ENCODE assay signal across 9 cellular contexts in the genomic region with DNA sequence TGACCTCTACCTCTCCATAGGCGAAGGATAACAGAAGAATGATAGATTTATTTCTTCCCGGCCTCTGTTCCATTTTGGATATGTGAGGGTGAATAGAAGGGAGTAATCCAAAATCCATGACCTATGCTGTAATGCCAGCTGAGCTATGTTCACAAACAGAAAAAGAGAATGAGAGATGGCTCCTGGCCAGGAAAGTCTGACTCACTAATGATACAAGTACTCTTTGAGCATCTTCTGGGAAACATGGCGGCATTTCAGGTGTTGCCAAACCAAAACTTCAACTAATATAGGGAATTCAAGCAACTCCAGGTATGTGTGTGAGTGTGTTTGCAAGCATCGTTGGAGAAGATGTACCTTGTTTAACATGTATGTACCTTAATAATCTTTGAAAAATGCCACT. TPM values are rescaled to one million over a fixed set of nuclear protein-coding genes. Genes with fewer than 3 reads are reported as not detected.
A peak's percentile ranks its signal among the peaks of the same experiment; 100 is the strongest.
DNase-seq lines count a peak whose midpoint lies in the region; ATAC-seq, FAIRE-seq and TF ChIP-seq lines count a peak whose summit lies in the region.
"Had no signal": no experiment of that assay in that cellular context is flagged by ENCODE, and none has a peak within 500 bp of the region (broad histone marks: within the 10 kb centered on the region; RNA-seq: fewer than 3 reads in every experiment).

No MANE protein-coding gene starts in this region.

- no peak overlapping the region for H3K4me3 ChIP-seq in HCT116 (replicated peaks in 1 of 2; ENCODE audit: low read depth in 1 of 2, low read length in 2 of 2)
- H3K4me3 ChIP-seq: GM12878 had no signal

- H3K79me2 ChIP-seq in HCT116 (ENCODE audit: insufficient read depth, low read length) = peaks cover 100% of the 10 kb centered on the region

- peak; percentile 87 for FAIRE-seq in islet of Langerhans (lab: Jason Lieb, UNC)

- BruUV-seq in HCT116 (replicated peaks; lab: Mats Ljungman, UMichigan) = no TSS peak

- H3K9me2 ChIP-seq in HCT116 (ENCODE audit: insufficient read depth) = no peaks in the 10 kb centered on the region

- H3K4me2 ChIP-seq in HCT116 (ENCODE audit: low read length) = peak overlapping the region; percentile 58

- no peaks in the 10 kb centered on the region for H3K9me3 ChIP-seq in HCT116 (ENCODE audit: control insufficient read depth in 1 of 2, insufficient read depth in 1 of 2, low read depth in 1 of 2, low read length in 2 of 2)

- H2AFZ ChIP-seq in HCT116 (ENCODE audit: low read depth, low read length, poor library complexity, severe bottlenecking) = no peak overlapping the region

- H3K27me3 ChIP-seq in HCT116 (ENCODE audit: insufficient read depth, low read length) = no peaks in the 10 kb centered on the region

- RAD21 ChIA-PET in HCT116 (lab: Charles Lee; ENCODE audit: low non-redundant PET in 1 of 2, low total read pairs in 2 of 2, uncharacterized antibody in 2 of 2, unreplicated experiment in 2 of 2) = no interaction called here

- H3K9ac ChIP-seq in HCT116 (ENCODE audit: low read length) = no peak overlapping the region

- peaks cover 37% of the 10 kb centered on the region for H4K20me1 ChIP-seq in HCT116 (ENCODE audit: insufficient read depth)

- CTCF ChIA-PET in HCT116 (lab: Charles Lee) = no interaction called here

- TF ChIP-seq POLR2A in HCT116 (IDR thresholded peaks at IDR 0.05; ENCODE audit: borderline replicate concordance, extremely low read depth, insufficient read depth, insufficient read length) = no peak

- TF ChIP-seq CTCF in 22Rv1 (IDR thresholded peaks at IDR 0.05) (no peak), HCT116 (IDR thresholded peaks at IDR 0.05 in 2 of 3, conservative IDR thresholded peaks at IDR 0.05 in 1 of 3; ENCODE audit: borderline replicate concordance in 1 of 3, insufficient read depth in 1 of 3, low read depth in 2 of 3, low read length in 2 of 3) (no peak)

- peak; percentile 35 for ATAC-seq in HCT116
- ATAC-seq in HG03025 (IDR thresholded peaks at IDR 0.05; ENCODE audit: low FRiP score, unreplicated experiment) = no peak
- no peak for ATAC-seq in GM18502 (IDR thresholded peaks at IDR 0.05; ENCODE audit: poor library complexity, unreplicated experiment)
- ATAC-seq: GM12878 had no signal

- TF ChIP-seq RAD21 in HCT116 (IDR thresholded peaks at IDR 0.05; ENCODE audit: low read depth) = no peak

- no peaks in the 10 kb centered on the region for H3K36me3 ChIP-seq in HCT116 (ENCODE audit: control insufficient read depth in 1 of 2, insufficient read depth in 2 of 2, low read length in 2 of 2)

- peaks cover 47 to 66% of the 10 kb centered on the region in 2 experiments for H3K4me1 ChIP-seq in HCT116 (ENCODE audit: control insufficient read depth in 1 of 2, insufficient read depth in 2 of 2, low read length in 2 of 2)

- 0 out of 2 replicates have a peak overlapping the region, but pooled peaks have one; percentile 4 for H3K27ac ChIP-seq in 22Rv1
- H3K27ac ChIP-seq in HCT116 (ENCODE audit: low read depth, low read length) = no peak overlapping the region; the same call in 1 of the 2 replicates

- POLR2A ChIA-PET in HCT116 (lab: Charles Lee) = no interaction called here

- DNase-seq in HCT116 (ENCODE audit: low read depth, low spot score) (peak; percentile 85), KG1 (lab: John Stamatoyannopoulos, UW) (no peak)
- peak; percentile 41 to 51 for DNase-seq in activated CD4-positive, alpha-beta T cell treated with anti-CD3 and anti-CD28 coated beads, Interleukin-2, amount 50 U/mL, for 48 hours
- peak; percentile 50 for DNase-seq in stimulated activated CD8-positive, alpha-beta memory T cell treated with anti-CD3 and anti-CD28 coated beads, Interleukin-4, amount 100 ng/mL, for 48 hours

- intact Hi-C loops in HCT116 (cut with micrococcal nuclease) = no loop called here

TF ChIP-seq in HCT116, 20 proteins besides CTCF, POLR2A, EP300 and RAD21:
- TF ChIP-seq POLR2AphosphoS5 (IDR thresholded peaks at IDR 0.05; ENCODE audit: low read depth, low read length) (peak; percentile 66; the same call in 1 of the 2 replicates), SIN3A (IDR thresholded peaks at IDR 0.05; ENCODE audit: low read depth) (peak; percentile 82), EGR1 (IDR thresholded peaks at IDR 0.05; ENCODE audit: low read depth) (0 out of 2 replicates have a peak, but pooled peaks have one; percentile 36), FOSL1 (IDR thresholded peaks at IDR 0.05; ENCODE audit: low read depth) (peak; percentile 89), JUND (IDR thresholded peaks at IDR 0.05) (peak; percentile 91), ELF1 (IDR thresholded peaks at IDR 0.05; ENCODE audit: borderline replicate concordance, low read depth) (no peak), SP1 (IDR thresholded peaks at IDR 0.05; ENCODE audit: low read depth) (peak; percentile 73), CBX3 (IDR thresholded peaks at IDR 0.05; ENCODE audit: low read depth) (peak; percentile 91), EZH2phosphoT487 (IDR thresholded peaks at IDR 0.05; ENCODE audit: borderline replicate concordance) (no peak), YY1 (IDR thresholded peaks at IDR 0.05; ENCODE audit: extremely low read depth, insufficient replicate concordance, low read depth, low read length) (peak; percentile 85), EZH2 (IDR thresholded peaks at IDR 0.05) (no peak), SRF (IDR thresholded peaks at IDR 0.05; ENCODE audit: low read depth) (peak; percentile 60; the same call in 1 of the 2 replicates), CEBPB (IDR thresholded peaks at IDR 0.05; ENCODE audit: low read depth) (peak; percentile 80), ZNF274 (IDR thresholded peaks at IDR 0.05; ENCODE audit: low read depth, low read length) (no peak), ZFX (IDR thresholded peaks at IDR 0.05) (no peak), TCF7L2 (IDR thresholded peaks at IDR 0.05; ENCODE audit: borderline replicate concordance, extremely low read depth, insufficient read depth, insufficient read length) (no peak)
- TF ChIP-seq, protein P1, sequence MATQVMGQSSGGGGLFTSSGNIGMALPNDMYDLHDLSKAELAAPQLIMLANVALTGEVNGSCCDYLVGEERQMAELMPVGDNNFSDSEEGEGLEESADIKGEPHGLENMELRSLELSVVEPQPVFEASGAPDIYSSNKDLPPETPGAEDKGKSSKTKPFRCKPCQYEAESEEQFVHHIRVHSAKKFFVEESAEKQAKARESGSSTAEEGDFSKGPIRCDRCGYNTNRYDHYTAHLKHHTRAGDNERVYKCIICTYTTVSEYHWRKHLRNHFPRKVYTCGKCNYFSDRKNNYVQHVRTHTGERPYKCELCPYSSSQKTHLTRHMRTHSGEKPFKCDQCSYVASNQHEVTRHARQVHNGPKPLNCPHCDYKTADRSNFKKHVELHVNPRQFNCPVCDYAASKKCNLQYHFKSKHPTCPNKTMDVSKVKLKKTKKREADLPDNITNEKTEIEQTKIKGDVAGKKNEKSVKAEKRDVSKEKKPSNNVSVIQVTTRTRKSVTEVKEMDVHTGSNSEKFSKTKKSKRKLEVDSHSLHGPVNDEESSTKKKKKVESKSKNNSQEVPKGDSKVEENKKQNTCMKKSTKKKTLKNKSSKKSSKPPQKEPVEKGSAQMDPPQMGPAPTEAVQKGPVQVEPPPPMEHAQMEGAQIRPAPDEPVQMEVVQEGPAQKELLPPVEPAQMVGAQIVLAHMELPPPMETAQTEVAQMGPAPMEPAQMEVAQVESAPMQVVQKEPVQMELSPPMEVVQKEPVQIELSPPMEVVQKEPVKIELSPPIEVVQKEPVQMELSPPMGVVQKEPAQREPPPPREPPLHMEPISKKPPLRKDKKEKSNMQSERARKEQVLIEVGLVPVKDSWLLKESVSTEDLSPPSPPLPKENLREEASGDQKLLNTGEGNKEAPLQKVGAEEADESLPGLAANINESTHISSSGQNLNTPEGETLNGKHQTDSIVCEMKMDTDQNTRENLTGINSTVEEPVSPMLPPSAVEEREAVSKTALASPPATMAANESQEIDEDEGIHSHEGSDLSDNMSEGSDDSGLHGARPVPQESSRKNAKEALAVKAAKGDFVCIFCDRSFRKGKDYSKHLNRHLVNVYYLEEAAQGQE (IDR thresholded peaks at IDR 0.05; ENCODE audit: low read depth) = no peak
- TF ChIP-seq, protein P2, sequence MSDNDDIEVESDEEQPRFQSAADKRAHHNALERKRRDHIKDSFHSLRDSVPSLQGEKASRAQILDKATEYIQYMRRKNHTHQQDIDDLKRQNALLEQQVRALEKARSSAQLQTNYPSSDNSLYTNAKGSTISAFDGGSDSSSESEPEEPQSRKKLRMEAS (IDR thresholded peaks at IDR 0.05) = peak; percentile 13; the same call in 1 of the 2 replicates
- TF ChIP-seq, protein P3, sequence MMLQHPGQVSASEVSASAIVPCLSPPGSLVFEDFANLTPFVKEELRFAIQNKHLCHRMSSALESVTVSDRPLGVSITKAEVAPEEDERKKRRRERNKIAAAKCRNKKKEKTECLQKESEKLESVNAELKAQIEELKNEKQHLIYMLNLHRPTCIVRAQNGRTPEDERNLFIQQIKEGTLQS (IDR thresholded peaks at IDR 0.05) = peak; percentile 58; the same call in 1 of the 2 replicates
- TF ChIP-seq, protein P4, sequence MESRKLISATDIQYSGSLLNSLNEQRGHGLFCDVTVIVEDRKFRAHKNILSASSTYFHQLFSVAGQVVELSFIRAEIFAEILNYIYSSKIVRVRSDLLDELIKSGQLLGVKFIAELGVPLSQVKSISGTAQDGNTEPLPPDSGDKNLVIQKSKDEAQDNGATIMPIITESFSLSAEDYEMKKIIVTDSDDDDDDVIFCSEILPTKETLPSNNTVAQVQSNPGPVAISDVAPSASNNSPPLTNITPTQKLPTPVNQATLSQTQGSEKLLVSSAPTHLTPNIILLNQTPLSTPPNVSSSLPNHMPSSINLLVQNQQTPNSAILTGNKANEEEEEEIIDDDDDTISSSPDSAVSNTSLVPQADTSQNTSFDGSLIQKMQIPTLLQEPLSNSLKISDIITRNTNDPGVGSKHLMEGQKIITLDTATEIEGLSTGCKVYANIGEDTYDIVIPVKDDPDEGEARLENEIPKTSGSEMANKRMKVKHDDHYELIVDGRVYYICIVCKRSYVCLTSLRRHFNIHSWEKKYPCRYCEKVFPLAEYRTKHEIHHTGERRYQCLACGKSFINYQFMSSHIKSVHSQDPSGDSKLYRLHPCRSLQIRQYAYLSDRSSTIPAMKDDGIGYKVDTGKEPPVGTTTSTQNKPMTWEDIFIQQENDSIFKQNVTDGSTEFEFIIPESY (IDR thresholded peaks at IDR 0.05; ENCODE audit: extremely low read depth, insufficient replicate concordance, low read length) = no peak

RNA-seq across cellular contexts. Expression of a gene that starts 55.1 kb away (rescaled TPM):
- 176 TPM for total RNA-seq in HCT116 (2021; ENCODE audit: unreplicated experiment)
- polyA plus RNA-seq in HCT116 (2012) = 36.9 and 42.0 TPM in 2 replicates
